In genomic region chr19:42246143-42246868, GRCh38 we compare ENCODE assay signal across 9 cellular contexts. TPM values are rescaled to one million over a fixed set of nuclear protein-coding genes. Genes with fewer than 3 reads are reported as not detected.
A peak's percentile ranks its signal among the peaks of the same experiment; 100 is the strongest.
DNase-seq lines count a peak whose midpoint lies in the region; ATAC-seq and TF ChIP-seq lines count a peak whose summit lies in the region.
"Had no signal": no experiment of that assay in that cellular context is flagged by ENCODE, and none has a peak within 500 bp of the region (broad histone marks: within the 10 kb centered on the region; RNA-seq: fewer than 3 reads in every experiment).

No MANE protein-coding gene starts in this region.

- ATAC-seq in left lobe of liver, result no peak
- no peak for ATAC-seq in stimulated activated memory B cell treated with anti-CD40 and anti-IgM and Interleukin-4, amounts not matched to agents 10 μg/mL and 1 μg/mL and 100 μg/mL, for 72 hours

- no peaks in the 10 kb centered on the region for H3K9me3 Mint-ChIP-seq in stimulated activated memory B cell treated with anti-CD40 and anti-IgM and Interleukin-4, amounts not matched to agents 10 μg/mL and 1 μg/mL and 100 μg/mL, for 72 hours
- H3K9me3 Mint-ChIP-seq: activated B cell treated with CpG ODN at 0.5 μM for 24 hours had no signal

- no peaks in the 10 kb centered on the region for H3K27me3 Mint-ChIP-seq in stimulated activated memory B cell treated with anti-CD40 and anti-IgM and Interleukin-4, amounts not matched to agents 10 μg/mL and 1 μg/mL and 100 μg/mL, for 72 hours
- H3K27me3 Mint-ChIP-seq: activated B cell treated with CpG ODN at 0.5 μM for 24 hours had no signal

- in situ Hi-C loops in G401 (cut with HindIII; ENCODE audit: low sequenced_read_pairs), result no loop called here

- peak; percentile 76 for DNase-seq in G401 (ENCODE audit: low spot score)
- peak; percentile 41 to 70 for DNase-seq in NCI-H526 (lab: John Stamatoyannopoulos, UW)
- peak; percentile 86 to 87 for DNase-seq in cardiac fibroblast (ENCODE audit: low read depth in 2 of 2)
- peak; percentile 65 for DNase-seq in left lobe of liver (ENCODE audit: low spot score)
- DNase-seq in substantia nigra (lab: John Stamatoyannopoulos, UW), result peak; percentile 17 to 93 (median 71)
- DNase-seq in NCI-H187 (lab: John Stamatoyannopoulos, UW), result no peak
- no peak for DNase-seq in stimulated activated CD4-positive, alpha-beta T cell treated with anti-CD3 and anti-CD28 coated beads, Interleukin-1b, Interleukin-23, amount 100 ng/mL, for 48 hours
- DNase-seq: activated B cell treated with CpG ODN at 0.5 μM for 24 hours had no signal

- no peak overlapping the region for H3K4me3 Mint-ChIP-seq in stimulated activated memory B cell treated with anti-CD40 and anti-IgM and Interleukin-4, amounts not matched to agents 10 μg/mL and 1 μg/mL and 100 μg/mL, for 72 hours
- H3K4me3 Mint-ChIP-seq: activated B cell treated with CpG ODN at 0.5 μM for 24 hours had no signal

- peak overlapping the region; percentile 84 for H3K27ac ChIP-seq in substantia nigra (ENCODE audit: low read depth, low read length, poor library complexity, severe bottlenecking)

- peak; percentile 80 for TF ChIP-seq CTCF in cardiac fibroblast (IDR thresholded peaks at IDR 0.05; ENCODE audit: low read depth, low read length)

- no peak overlapping the region for H3K4me3 ChIP-seq in cardiac fibroblast (replicated peaks in 1 of 2; ENCODE audit: low read depth in 2 of 2, low read length in 2 of 2)

- H3K36me3 Mint-ChIP-seq in stimulated activated memory B cell treated with anti-CD40 and anti-IgM and Interleukin-4, amounts not matched to agents 10 μg/mL and 1 μg/mL and 100 μg/mL, for 72 hours, result peaks cover 6% of the 10 kb centered on the region

- H3K27ac Mint-ChIP-seq in stimulated activated memory B cell treated with anti-CD40 and anti-IgM and Interleukin-4, amounts not matched to agents 10 μg/mL and 1 μg/mL and 100 μg/mL, for 72 hours, result no peak overlapping the region

- peaks cover 34% of the 10 kb centered on the region for H3K4me1 Mint-ChIP-seq in stimulated activated memory B cell treated with anti-CD40 and anti-IgM and Interleukin-4, amounts not matched to agents 10 μg/mL and 1 μg/mL and 100 μg/mL, for 72 hours

RNA-seq across cellular contexts. Expression of gene GSK3A, which starts 3.9 kb away (rescaled TPM):
- 30.0 and 37.1 TPM in 2 replicates for total RNA-seq in G401 (2014; rRNA removed; shearing (Covaris generic))
- total RNA-seq in left lobe of liver, result 15.1 TPM

RNA-seq across cellular contexts. Expression of gene ERF, which starts 8.6 kb away (rescaled TPM):
- total RNA-seq in G401 (2014; rRNA removed; shearing (Covaris generic)), result 157 and 165 TPM in 2 replicates
- 35.9 TPM for total RNA-seq in left lobe of liver

RNA-seq across cellular contexts. Expression of gene CIC, which starts 22.7 kb away (rescaled TPM):
- total RNA-seq in G401 (2014; rRNA removed; shearing (Covaris generic)), result 14.3 and 21.2 TPM in 2 replicates
- total RNA-seq in left lobe of liver, result 25.2 TPM

RNA-seq across cellular contexts. Expression of gene ZNF526, which starts 26.2 kb away (rescaled TPM):
- total RNA-seq in G401 (2014; rRNA removed; shearing (Covaris generic)), result 7.9 and 13.6 TPM in 2 replicates
- 5.3 TPM for total RNA-seq in left lobe of liver

RNA-seq across cellular contexts. Expression of gene DEDD2, which starts 28.8 kb away (rescaled TPM):
- total RNA-seq in G401 (2014; rRNA removed; shearing (Covaris generic)), result 41.1 and 52.0 TPM in 2 replicates
- total RNA-seq in left lobe of liver, result 15.0 TPM

Comparison
In these comparisons a context has a peak if more than half of its experiments do, and no peak if none do; other contexts are left out.
1. DNase-seq: peak in G401 (single experiment), NCI-H526 (2 of 2), cardiac fibroblast (2 of 2), left lobe of liver (single experiment) and substantia nigra (49 of 49); none in NCI-H187 (0 of 2) and stimulated activated CD4-positive, alpha-beta T cell treated with anti-CD3 and anti-CD28 coated beads, Interleukin-1b, Interleukin-23, amount 100 ng/mL, for 48 hours (single experiment).